14 cellular contexts compared by ENCODE assay signal in genomic region chr2:223936862-223937326, GRCh38. TPM values are rescaled to one million over a fixed set of nuclear protein-coding genes. Genes with fewer than 3 reads are reported as not detected.
A peak's percentile ranks its signal among the peaks of the same experiment; 100 is the strongest.
DNase-seq lines count a peak whose midpoint lies in the region; ATAC-seq and TF ChIP-seq lines count a peak whose summit lies in the region.
"Had no signal": no experiment of that assay in that cellular context is flagged by ENCODE, and none has a peak within 500 bp of the region (broad histone marks: within the 10 kb centered on the region; RNA-seq: fewer than 3 reads in every experiment).

No MANE protein-coding gene starts in this region.

- H3K27me3 ChIP-seq in A673 (replicated peaks; ENCODE audit: insufficient read depth, low read depth, low read length, poor library complexity) (no peaks in the 10 kb centered on the region), colonic mucosa (no peaks in the 10 kb centered on the region)
- H3K27me3 ChIP-seq: heart left ventricle had no signal

- intact Hi-C loops in A673 (cut with micrococcal nuclease; ENCODE audit: unreplicated experiment) = no loop called here
- intact Hi-C loops in activated CD4-positive, alpha-beta memory T cell treated with anti-CD3 and anti-CD28 coated beads for 36 hours (cut with micrococcal nuclease) = loop anchor here (2.0 to 5.0 kb wide), 3 partner anchors 42 to 240 kb away; partner anchors contain the start of gene AP1S3
- intact Hi-C loops in colonic mucosa (cut with DNase I) = no loop called here

- ATAC-seq in GM19351 (IDR thresholded peaks at IDR 0.05; ENCODE audit: unreplicated experiment) = peak; percentile 24

- H3K4me1 Mint-ChIP-seq in activated CD4-positive, alpha-beta memory T cell treated with anti-CD3 and anti-CD28 coated beads for 36 hours (ENCODE audit: low read depth) = peaks cover 72% of the 10 kb centered on the region

- peaks cover 21% of the 10 kb centered on the region for H3K9me3 Mint-ChIP-seq in activated CD4-positive, alpha-beta memory T cell treated with anti-CD3 and anti-CD28 coated beads for 36 hours

- no peak for TF ChIP-seq CTCF in A673 (conservative IDR thresholded peaks at IDR 0.05; ENCODE audit: low read depth, low read length)
- TF ChIP-seq CTCF in colonic mucosa (IDR thresholded peaks at IDR 0.05) = no peak

- H3K4me1 ChIP-seq in A673 (ENCODE audit: insufficient read depth, low read length, poor library complexity, severe bottlenecking) (peaks cover 49% of the 10 kb centered on the region), colonic mucosa (peaks cover 4% of the 10 kb centered on the region)

- peak overlapping the region; percentile 29 for H3K4me3 Mint-ChIP-seq in activated CD4-positive, alpha-beta memory T cell treated with anti-CD3 and anti-CD28 coated beads for 36 hours

- H3K4me3 ChIP-seq in A673 (ENCODE audit: low read depth, low read length, poor library complexity, severe bottlenecking) = no peak overlapping the region
- H3K4me3 ChIP-seq in colonic mucosa = no peak overlapping the region
- H3K4me3 ChIP-seq: heart left ventricle had no signal

- H3K36me3 ChIP-seq in A673 (ENCODE audit: insufficient read depth, low read length, poor library complexity, severe bottlenecking) (peaks cover 3% of the 10 kb centered on the region), colonic mucosa (no peaks in the 10 kb centered on the region)
- H3K36me3 ChIP-seq: heart left ventricle had no signal

- H3K27ac ChIP-seq in A673 (ENCODE audit: low read depth, low read length, poor library complexity, severe bottlenecking) (peak overlapping the region; percentile 12), colonic mucosa (no peak overlapping the region)

- no peak overlapping the region for H3K9ac ChIP-seq in colonic mucosa (ENCODE audit: low read depth in 2 of 2, low read length in 2 of 2)

- CTCF ChIA-PET in A673 (lab: Charles Lee) = no interaction called here
- CTCF ChIA-PET in activated CD4-positive, alpha-beta memory T cell treated with anti-CD3 and anti-CD28 coated beads for 36 hours (lab: Charles Lee) = no interaction called here

- peaks cover 26% of the 10 kb centered on the region for H3K36me3 Mint-ChIP-seq in activated CD4-positive, alpha-beta memory T cell treated with anti-CD3 and anti-CD28 coated beads for 36 hours

- POLR2A ChIA-PET in A673 (lab: Charles Lee; ENCODE audit: low non-redundant PET) = no interaction called here
- POLR2A ChIA-PET in activated CD4-positive, alpha-beta memory T cell treated with anti-CD3 and anti-CD28 coated beads for 36 hours (lab: Charles Lee) = no interaction called here

- H3K27me3 Mint-ChIP-seq in activated CD4-positive, alpha-beta memory T cell treated with anti-CD3 and anti-CD28 coated beads for 36 hours = no peaks in the 10 kb centered on the region

- no peak for DNase-seq in A673 (ENCODE audit: low spot score)
- DNase-seq in activated CD4-positive, alpha-beta memory T cell treated with anti-CD3 and anti-CD28 coated beads for 36 hours = no peak
- peak; percentile 49 for DNase-seq in foreskin melanocyte
- DNase-seq in colonic mucosa = no peak
- DNase-seq in effector CD4-positive, alpha-beta T cell = no peak
- DNase-seq in GM19238 (ENCODE audit: insufficient read length, low spot score) = no peak
- DNase-seq in SHP77 treated with DMSO at 0.1 percent for 48 hours (lab: John Stamatoyannopoulos, UW) = no peak
- DNase-seq: C1 segment of cervical spinal cord; GDM1; heart left ventricle; NCI-H1417 treated with DMSO at 0.1 percent for 48 hours; occipital lobe; stimulated activated CD8-positive, alpha-beta memory T cell treated with anti-CD3 and anti-CD28 coated beads, Interleukin-4, amount 100 ng/mL, for 48 hours had no signal

- H3K9me3 ChIP-seq in A673 (ENCODE audit: low read depth, low read length, poor library complexity, severe bottlenecking) (no peaks in the 10 kb centered on the region), colonic mucosa (no peaks in the 10 kb centered on the region)
- H3K9me3 ChIP-seq: heart left ventricle had no signal

- BruUV-seq in A673 (replicated peaks; lab: Mats Ljungman, UMichigan) = no TSS peak

- peak overlapping the region; percentile 79 for H3K27ac Mint-ChIP-seq in activated CD4-positive, alpha-beta memory T cell treated with anti-CD3 and anti-CD28 coated beads for 36 hours

RNA-seq across cellular contexts. Expression of gene WDFY1, which starts 8.2 kb away (rescaled TPM):
- total RNA-seq in A673 (2021) (72.6 and 88.7 TPM in 2 replicates), colonic mucosa (10 to 100 TPM; 50.0 to 63.5 TPM)
- 10 to 100 TPM; 48.7 to 50.1 TPM for total RNA-seq in activated CD4-positive, alpha-beta memory T cell treated with anti-CD3 and anti-CD28 coated beads for 36 hours

RNA-seq across cellular contexts. Expression of gene MRPL44, which starts 20.4 kb away (rescaled TPM):
- total RNA-seq in A673 (2021) (38.3 and 39.1 TPM in 2 replicates), colonic mucosa (10 to 100 TPM; 40.8 to 49.4 TPM)
- total RNA-seq in activated CD4-positive, alpha-beta memory T cell treated with anti-CD3 and anti-CD28 coated beads for 36 hours = 10 to 100 TPM; 39.4 to 41.6 TPM
